ENCODE assay signal across 8 cellular contexts in the genomic region with DNA sequence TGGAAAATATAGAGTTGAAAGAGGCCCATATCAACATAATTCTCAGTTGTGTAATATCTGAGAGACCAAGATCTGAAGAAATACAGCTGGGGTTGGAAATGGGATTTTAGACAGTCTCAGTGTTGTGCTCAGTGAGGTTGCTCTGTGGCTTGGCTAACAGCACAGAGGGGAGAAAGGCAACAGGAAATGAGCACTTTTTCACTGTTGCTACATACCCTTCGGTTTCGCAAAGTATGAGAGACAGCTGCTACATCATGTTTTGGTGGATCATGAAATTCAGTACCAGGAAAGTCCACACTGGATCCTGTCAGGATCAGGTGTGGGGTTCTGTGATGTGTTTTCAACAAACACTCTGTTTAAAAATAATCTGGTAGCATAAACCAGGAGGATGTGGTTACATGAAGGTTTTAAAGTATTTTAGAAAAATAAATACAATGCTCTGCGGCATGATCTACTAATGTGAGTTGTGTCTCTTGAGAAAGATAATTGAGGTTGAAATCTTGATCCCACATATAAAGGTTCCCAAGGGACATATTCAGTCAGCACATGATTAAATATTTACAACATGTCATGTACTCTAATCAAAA. TPM values are rescaled to one million over a fixed set of nuclear protein-coding genes. Genes with fewer than 3 reads are reported as not detected.
DNase-seq lines count a peak whose midpoint lies in the region; ATAC-seq and TF ChIP-seq lines count a peak whose summit lies in the region.

No MANE protein-coding gene starts in this region.

- peak; percentile 84 for ATAC-seq in HG02623 (IDR thresholded peaks at IDR 0.05; ENCODE audit: unreplicated experiment)
- peak; percentile 83 for ATAC-seq in aorta (ENCODE audit: low FRiP score)

- H3K36me3 ChIP-seq in aorta (ENCODE audit: control insufficient read depth in 1 of 2, insufficient read depth in 2 of 2, low read length in 1 of 2) = no peaks in the 10 kb centered on the region
- no peaks in the 10 kb centered on the region for H3K36me3 ChIP-seq in colonic mucosa

- H3K4me1 ChIP-seq in aorta (ENCODE audit: control insufficient read depth in 1 of 2, insufficient read depth in 2 of 2, low read length in 2 of 2) (no peaks in the 10 kb centered on the region), colonic mucosa (no peaks in the 10 kb centered on the region)

- TF ChIP-seq CTCF in foreskin fibroblast (IDR thresholded peaks at IDR 0.05; ENCODE audit: low read depth, low read length) (no peak), colonic mucosa (IDR thresholded peaks at IDR 0.05) (no peak)

- no peak overlapping the region for H3K9ac ChIP-seq in colonic mucosa (ENCODE audit: low read depth in 2 of 2, low read length in 2 of 2)

- 59 to 65% methylated on average over 3 of the region's 3 CpGs for WGBS in aorta, 2 donors

- H3K27me3 ChIP-seq in aorta (ENCODE audit: control insufficient read depth in 1 of 2, insufficient read depth in 2 of 2, low read length in 1 of 2) (no peaks in the 10 kb centered on the region), colonic mucosa (no peaks in the 10 kb centered on the region)

- DNase-seq in NK-92 treated with Interleukin-12 subunit alpha and Interleukin-12 subunit beta, amount 100 ng/mL, for 24 hours (lab: John Stamatoyannopoulos, UW) = peak; percentile 22
- no peak for DNase-seq in NK-92 (lab: John Stamatoyannopoulos, UW; ENCODE audit: unreplicated experiment)
- DNase-seq in NCI-H2171 (lab: John Stamatoyannopoulos, UW) = peak; percentile 12
- peak; percentile 23 to 43 for DNase-seq in foreskin fibroblast
- DNase-seq in aorta = peak in 1 of 2 donors; percentile 57
- DNase-seq in colonic mucosa = no peak
- DNase-seq in stimulated activated CD4-positive, alpha-beta T cell treated with anti-CD3 and anti-CD28 coated beads, Interleukin-2, amount 100 ng/mL, for 24 hours = no peak

- no peaks in the 10 kb centered on the region for H3K9me3 ChIP-seq in aorta (ENCODE audit: control insufficient read depth, low read length)
- no peaks in the 10 kb centered on the region for H3K9me3 ChIP-seq in colonic mucosa

- H3K4me3 ChIP-seq in foreskin fibroblast (ENCODE audit: low read depth in 1 of 2, low read length in 2 of 2) (no peak overlapping the region), aorta (ENCODE audit: low read length in 2 of 2) (no peak overlapping the region), colonic mucosa (no peak overlapping the region)

- intact Hi-C loops in aorta (cut with DNase I) = loop anchor here in 1 of 2 donors (10.0 kb wide), 1 partner anchor 174 kb away; no protein-coding TSS in a partner anchor
- intact Hi-C loops in colonic mucosa (cut with DNase I) = no loop called here

- H3K27ac ChIP-seq in aorta (ENCODE audit: low read depth in 1 of 2, low read length in 2 of 2) (no peak overlapping the region), colonic mucosa (no peak overlapping the region)

RNA-seq across cellular contexts. Expression of gene GPR88, which starts 6.9 kb away (rescaled TPM):
- total RNA-seq in aorta (1 to 10 TPM in 1 of 2 donors, under 1 TPM in 1; 0.49 to 1.0 TPM), colonic mucosa (under 1 TPM in 1 of 2 donors, not detected in 1; 0.19 TPM)
- polyA plus RNA-seq in aorta = under 1 TPM in 1 of 2 donors, not detected in 1; 0.56 TPM

Comparison
In these comparisons a context has a peak if more than half of its experiments do, and no peak if none do; other contexts are left out.
1. DNase-seq: peak in NK-92 treated with Interleukin-12 subunit alpha and Interleukin-12 subunit beta, amount 100 ng/mL, for 24 hours (single experiment), NCI-H2171 (single experiment) and foreskin fibroblast (2 of 2); none in NK-92 (single experiment), colonic mucosa (single experiment) and stimulated activated CD4-positive, alpha-beta T cell treated with anti-CD3 and anti-CD28 coated beads, Interleukin-2, amount 100 ng/mL, for 24 hours (0 of 2).